Comparison of ENCODE assay signal across 8 cellular contexts in the genomic region with DNA sequence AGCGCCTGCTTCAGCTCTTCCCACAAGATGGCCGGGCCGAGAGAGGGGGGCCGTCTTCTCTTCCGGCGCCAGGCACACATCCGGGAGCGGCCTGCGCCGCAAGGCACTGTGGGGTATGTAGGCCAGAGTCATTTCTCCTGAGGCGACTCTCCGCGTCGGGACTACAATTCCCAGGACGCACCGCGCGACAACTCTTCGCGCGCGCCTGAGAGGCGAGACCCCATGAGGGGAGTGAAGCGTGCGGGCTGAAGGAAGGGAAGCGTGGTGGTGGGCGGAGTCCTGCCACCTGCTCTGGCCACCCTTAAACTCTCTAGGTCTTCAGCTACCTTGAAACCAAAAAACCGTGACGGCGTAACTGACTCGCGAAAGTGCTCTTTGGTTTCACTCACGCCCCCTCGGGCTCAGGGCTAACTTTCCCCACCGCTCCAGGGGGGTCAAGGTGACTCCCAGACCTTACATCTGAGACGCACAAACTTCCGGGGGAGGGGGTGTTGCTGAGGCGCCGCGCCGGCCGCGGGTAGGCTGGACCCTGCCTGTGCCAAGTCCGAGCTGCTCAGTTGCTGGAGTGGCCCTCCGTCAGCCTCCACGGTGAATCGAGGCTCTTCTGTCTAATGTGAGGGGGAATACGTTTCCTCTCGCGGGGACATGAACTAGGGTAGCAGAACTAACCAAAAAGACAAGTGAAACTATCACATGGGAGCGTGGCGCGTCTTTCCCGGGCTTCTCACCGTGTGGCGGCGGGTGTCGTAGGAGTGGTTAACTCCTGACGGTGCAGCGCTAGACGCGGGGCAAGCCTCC. TPM values are rescaled to one million over a fixed set of nuclear protein-coding genes. Genes with fewer than 3 reads are reported as not detected.
A peak's percentile ranks its signal among the peaks of the same experiment; 100 is the strongest.
DNase-seq lines count a peak whose midpoint lies in the region; ATAC-seq and TF ChIP-seq lines count a peak whose summit lies in the region.

Gene SERBP1 (minus strand): TSS at position 45 of the 798 bp plus-strand sequence. CDS start 102 bp downstream, outside the sequence.

- intact Hi-C loops in T-helper 1 cell treated with Interleukin-12 subunit alpha and Interleukin-12 subunit beta and Interleukin-4 antibody, amounts not matched to agents 30 ng/mL and 1 ng/mL, for 36 hours (cut with micrococcal nuclease): loop anchor here (1.0 to 10.0 kb wide), 16 partner anchors 70 to 1618 kb away; partner anchors contain the start of genes DEPDC1, GADD45A and IL12RB2
- intact Hi-C loops in heart right ventricle (cut with DNase I): loop anchor here in 2 of 10 donors (2.0 to 10.0 kb wide), 2 partner anchors 32 to 54 kb away; no protein-coding TSS in a partner anchor
- intact Hi-C loops in posterior vena cava (cut with DNase I): no loop called here
- intact Hi-C loops in upper lobe of right lung (cut with DNase I): no loop called here

- no peaks in the 10 kb centered on the region for H3K9me3 ChIP-seq in heart right ventricle
- no peaks in the 10 kb centered on the region for H3K9me3 ChIP-seq in upper lobe of right lung

- DNase-seq in GM13976 (ENCODE audit: low spot score) (peak; percentile 97), NCI-H146 treated with DMSO at 0.1 percent for 48 hours (lab: John Stamatoyannopoulos, UW; ENCODE audit: unreplicated experiment) (peak; percentile 93), amniotic epithelial cell (ENCODE audit: low read depth) (peak; percentile 93), heart right ventricle (peak; percentile 95 to 96), posterior vena cava (ENCODE audit: low spot score) (peak; percentile 98), upper lobe of right lung (peak; percentile 98)

- in situ Hi-C loops in GM13976 (cut with MboI; ENCODE audit: low sequenced_read_pairs, unreplicated experiment): no loop called here

- H3K27ac ChIP-seq in heart right ventricle (peak within 1 kb of the TSS; percentile 60 to 94 (median 90)), upper lobe of right lung (peak within 1 kb of the TSS; percentile 92)

- H3K4me3 ChIP-seq in heart right ventricle: peak within 1 kb of the TSS; percentile 67 to 88 (median 85)
- H3K4me3 ChIP-seq in upper lobe of right lung: peak within 1 kb of the TSS; percentile 78

- ATAC-seq in HG02870 (IDR thresholded peaks at IDR 0.05; ENCODE audit: unreplicated experiment) (peak; percentile 85), heart right ventricle (peak; percentile 98 to 99 (median 98)), upper lobe of right lung (peak; percentile 98)

- peaks cover 0 to 65% (median 37%) of the 10 kb centered on the region in 9 donors for H3K4me1 ChIP-seq in heart right ventricle
- H3K4me1 ChIP-seq in upper lobe of right lung: peaks cover 28% of the 10 kb centered on the region

- H3K36me3 ChIP-seq in heart right ventricle (peaks cover 0 to 8% (median 5%) of the 10 kb centered on the region in 9 donors), upper lobe of right lung (peaks cover 6% of the 10 kb centered on the region)

- no peaks in the 10 kb centered on the region for H3K27me3 ChIP-seq in heart right ventricle
- no peaks in the 10 kb centered on the region for H3K27me3 ChIP-seq in upper lobe of right lung

- WGBS in heart right ventricle, 2 donors: 0% methylated on average over 62 of the region's 62 CpGs

- TF ChIP-seq CTCF in GM13976 (IDR thresholded peaks at IDR 0.05; ENCODE audit: borderline replicate concordance, control extremely low read depth, extremely low read depth, insufficient read depth, missing control alignments) (no peak), heart right ventricle (IDR thresholded peaks at IDR 0.05) (no peak), upper lobe of right lung (IDR thresholded peaks at IDR 0.05) (no peak)

RNA-seq across cellular contexts. Expression of gene SERBP1, which starts in this region (rescaled TPM):
- 283 and 288 TPM in 2 replicates for total RNA-seq in T-helper 1 cell treated with Interleukin-12 subunit alpha and Interleukin-12 subunit beta and Interleukin-4 antibody, amounts not matched to agents 30 ng/mL and 1 ng/mL, for 36 hours
- total RNA-seq in heart right ventricle (100 to 1,000 TPM; 121 to 153 (median 142) TPM), posterior vena cava (100 to 1,000 TPM; 119 to 139 TPM), upper lobe of right lung (137 TPM)
- polyA plus RNA-seq in heart right ventricle: 100 to 1,000 TPM in 1 of 2 donors, 10 to 100 TPM in 1; 58.3 to 121 TPM

Comparison
In these comparisons a context has a peak if more than half of its experiments do, and no peak if none do; other contexts are left out.
1. Peak in every context shown above with its lines: DNase-seq, ATAC-seq, H3K4me3 ChIP-seq and H3K27ac ChIP-seq.